In the genomic region with DNA sequence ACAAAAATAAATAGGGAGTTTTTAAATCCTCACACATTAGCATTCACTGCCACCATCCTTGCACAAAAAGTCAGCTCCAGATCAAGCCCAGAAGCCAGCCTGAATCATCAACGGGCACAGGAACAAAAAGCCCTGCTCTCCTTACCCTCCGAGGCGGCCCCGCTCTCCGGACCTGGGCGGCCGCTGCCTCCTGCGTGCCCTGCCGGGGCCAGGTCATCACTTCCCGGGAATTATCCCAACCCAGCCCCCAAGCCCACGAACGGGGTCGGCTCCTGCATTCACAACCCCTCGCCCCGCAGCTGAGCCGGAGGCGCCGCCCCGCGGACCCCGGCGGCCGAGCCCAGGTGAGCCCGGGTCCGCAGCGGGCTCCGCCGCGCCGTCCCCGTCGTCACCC, we compare ENCODE assay signal across 9 cellular contexts. TPM values are rescaled to one million over a fixed set of nuclear protein-coding genes. Genes with fewer than 3 reads are reported as not detected.
A peak's percentile ranks its signal among the peaks of the same experiment; 100 is the strongest.
DNase-seq lines count a peak whose midpoint lies in the region; ATAC-seq and TF ChIP-seq lines count a peak whose summit lies in the region.
"Had no signal": no experiment of that assay in that cellular context is flagged by ENCODE, and none has a peak within 500 bp of the region (broad histone marks: within the 10 kb centered on the region; RNA-seq: fewer than 3 reads in every experiment).

No MANE protein-coding gene starts in this region.

- no peaks in the 10 kb centered on the region for H3K9me3 ChIP-seq in suprapubic skin

- no peaks in the 10 kb centered on the region for H3K27me3 Mint-ChIP-seq in stimulated activated naive CD8-positive, alpha-beta T cell treated with anti-CD3 and anti-CD28 coated beads, Interleukin-15, Interleukin-2, amounts not matched to agents 100 ng/mL and 50 ng/mL, for 24 hours
- no peaks in the 10 kb centered on the region for H3K27me3 Mint-ChIP-seq in activated naive CD8-positive, alpha-beta T cell treated with anti-CD3 and anti-CD28 coated beads, Interleukin-2, amount 50 U/mL, for 24 hours

- H3K36me3 Mint-ChIP-seq in stimulated activated naive CD8-positive, alpha-beta T cell treated with anti-CD3 and anti-CD28 coated beads, Interleukin-15, Interleukin-2, amounts not matched to agents 100 ng/mL and 50 ng/mL, for 24 hours (ENCODE audit: low read depth), result peaks cover 39% of the 10 kb centered on the region
- peaks cover 40% of the 10 kb centered on the region for H3K36me3 Mint-ChIP-seq in activated naive CD8-positive, alpha-beta T cell treated with anti-CD3 and anti-CD28 coated beads, Interleukin-2, amount 50 U/mL, for 24 hours (ENCODE audit: low read depth)

- H3K4me1 Mint-ChIP-seq in stimulated activated naive CD8-positive, alpha-beta T cell treated with anti-CD3 and anti-CD28 coated beads, Interleukin-15, Interleukin-2, amounts not matched to agents 100 ng/mL and 50 ng/mL, for 24 hours (ENCODE audit: low read depth), result peaks cover 61% of the 10 kb centered on the region
- peaks cover 60% of the 10 kb centered on the region for H3K4me1 Mint-ChIP-seq in activated naive CD8-positive, alpha-beta T cell treated with anti-CD3 and anti-CD28 coated beads, Interleukin-2, amount 50 U/mL, for 24 hours

- 0% methylated on average over 5 of the region's 32 CpGs for WGBS in suprapubic skin

- no peak for ATAC-seq in stimulated activated naive CD8-positive, alpha-beta T cell treated with anti-CD3 and anti-CD28 coated beads, Interleukin-15, Interleukin-2, amounts not matched to agents 100 U/mL and 50 U/mL, for 24 hours
- ATAC-seq in activated naive CD8-positive, alpha-beta T cell treated with anti-CD3 and anti-CD28 coated beads, Interleukin-2, amount 50 U/mL, for 24 hours, result no peak

- H3K36me3 ChIP-seq in suprapubic skin, result peaks cover 26% of the 10 kb centered on the region

- H3K27ac Mint-ChIP-seq in stimulated activated naive CD8-positive, alpha-beta T cell treated with anti-CD3 and anti-CD28 coated beads, Interleukin-15, Interleukin-2, amounts not matched to agents 100 ng/mL and 50 ng/mL, for 24 hours, result peak overlapping the region; percentile 90
- H3K27ac Mint-ChIP-seq in activated naive CD8-positive, alpha-beta T cell treated with anti-CD3 and anti-CD28 coated beads, Interleukin-2, amount 50 U/mL, for 24 hours, result peak overlapping the region; percentile 92

- H3K27ac ChIP-seq in suprapubic skin, result peak overlapping the region; percentile 95

- TF ChIP-seq POLR2A in suprapubic skin (IDR thresholded peaks at IDR 0.05), result no peak

- TF ChIP-seq EP300 in suprapubic skin (IDR thresholded peaks at IDR 0.05), result no peak

- DNase-seq in stimulated activated naive CD8-positive, alpha-beta T cell treated with anti-CD3 and anti-CD28 coated beads, Interleukin-15, Interleukin-2, amounts not matched to agents 100 U/mL and 50 U/mL, for 24 hours, result no peak
- no peak for DNase-seq in activated naive CD8-positive, alpha-beta T cell treated with anti-CD3 and anti-CD28 coated beads, Interleukin-2, amount 50 U/mL, for 24 hours
- DNase-seq in iris pigment epithelial cell (ENCODE audit: low read depth) (peak; percentile 28), suprapubic skin (ENCODE audit: low spot score in 2 of 2) (peak in 1 of 2 donors; percentile 76), dedifferentiated amniotic fluid mesenchymal stem cell (ENCODE audit: extremely low spot score) (no peak), HK-2 (ENCODE audit: unreplicated experiment) (no peak), NCI-H2227 treated with DMSO at 0.1 percent for 48 hours (lab: John Stamatoyannopoulos, UW) (no peak)

- peak overlapping the region; percentile 68 for H3K4me3 ChIP-seq in suprapubic skin

- TF ChIP-seq CTCF in suprapubic skin (IDR thresholded peaks at IDR 0.05), result no peak

- H3K27me3 ChIP-seq in suprapubic skin, result no peaks in the 10 kb centered on the region

- H3K9me3 Mint-ChIP-seq in stimulated activated naive CD8-positive, alpha-beta T cell treated with anti-CD3 and anti-CD28 coated beads, Interleukin-15, Interleukin-2, amounts not matched to agents 100 ng/mL and 50 ng/mL, for 24 hours, result no peaks in the 10 kb centered on the region
- H3K9me3 Mint-ChIP-seq in activated naive CD8-positive, alpha-beta T cell treated with anti-CD3 and anti-CD28 coated beads, Interleukin-2, amount 50 U/mL, for 24 hours, result no peaks in the 10 kb centered on the region

- peaks cover 53% of the 10 kb centered on the region for H3K4me1 ChIP-seq in suprapubic skin

- peak overlapping the region; percentile 90 for H3K4me3 Mint-ChIP-seq in stimulated activated naive CD8-positive, alpha-beta T cell treated with anti-CD3 and anti-CD28 coated beads, Interleukin-15, Interleukin-2, amounts not matched to agents 100 ng/mL and 50 ng/mL, for 24 hours
- peak overlapping the region; percentile 86 for H3K4me3 Mint-ChIP-seq in activated naive CD8-positive, alpha-beta T cell treated with anti-CD3 and anti-CD28 coated beads, Interleukin-2, amount 50 U/mL, for 24 hours

RNA-seq across cellular contexts. Expression of gene DNAJB1, which starts 0.8 kb away (rescaled TPM):
- total RNA-seq in suprapubic skin, result 100 to 1,000 TPM in 3 of 4 donors, 10 to 100 TPM in 1; 54.5 to 197 (median 145) TPM

RNA-seq across cellular contexts. Expression of gene TECR, which starts 12.0 kb away (rescaled TPM):
- total RNA-seq in suprapubic skin, result 100 to 1,000 TPM; 111 to 176 (median 150) TPM

RNA-seq across cellular contexts. Expression of gene GIPC1, which starts 21.5 kb away (rescaled TPM):
- 100 to 1,000 TPM in 3 of 4 donors, 10 to 100 TPM in 1; 85.8 to 111 (median 105) TPM for total RNA-seq in suprapubic skin

RNA-seq across cellular contexts. Expression of gene PTGER1, which starts 42.3 kb away (rescaled TPM):
- under 1 TPM in 1 of 4 donors, not detected in 3; 0.47 TPM for total RNA-seq in suprapubic skin
- total RNA-seq: myocyte had no signal

RNA-seq across cellular contexts. Expression of gene NDUFB7, which starts 54.4 kb away (rescaled TPM):
- total RNA-seq in suprapubic skin, result 100 to 1,000 TPM; 196 to 394 (median 340) TPM
